1 cellular context compared by ENCODE assay signal in genomic region chr15:50627351-50628055, GRCh38.
TF ChIP-seq lines count a peak whose summit lies in the region.

No MANE protein-coding gene starts in this region.

TF ChIP-seq in GM23338, 12 proteins besides CTCF, POLR2A, EP300 and RAD21 (continued from another document):
- no peak for TF ChIP-seq ZNF462 (CRISPR knock-in tag; IDR thresholded peaks at IDR 0.05)
